Comparison of ENCODE assay signal across 11 cellular contexts in genomic region chr9:5554254-5554653, GRCh38. TPM values are rescaled to one million over a fixed set of nuclear protein-coding genes. Genes with fewer than 3 reads are reported as not detected.
DNase-seq lines count a peak whose midpoint lies in the region; ATAC-seq and TF ChIP-seq lines count a peak whose summit lies in the region.
"Had no signal": no experiment of that assay in that cellular context is flagged by ENCODE, and none has a peak within 500 bp of the region (broad histone marks: within the 10 kb centered on the region; RNA-seq: fewer than 3 reads in every experiment).

No MANE protein-coding gene starts in this region.

- no peaks in the 10 kb centered on the region for H3K79me2 ChIP-seq in OCI-LY3 (ENCODE audit: low read length)

- peak overlapping the region; percentile 65 for H3K4me2 ChIP-seq in OCI-LY3 (ENCODE audit: low read length)

- H3K27ac Mint-ChIP-seq in natural killer cell treated with Interleukin-12 subunit alpha and Interleukin-12 subunit beta and Interleukin-15 and Interleukin-18, amount 100 ng/mL, for 72 hours: peak overlapping the region; percentile 14 to 93
- no peak overlapping the region for H3K27ac Mint-ChIP-seq in natural killer cell
- H3K27ac Mint-ChIP-seq in stimulated activated naive B cell treated with anti-CD40 and anti-IgM and Interleukin-4, amounts not matched to agents 10 μg/mL and 1 μg/mL and 100 μg/mL, for 72 hours: peak overlapping the region; percentile 28
- H3K27ac Mint-ChIP-seq: activated T-helper 2 cell treated with anti-CD3 and anti-CD28 coated beads, Interferon-gamma antibody, Interleukin-2, Interleukin-4, amounts not matched to agents 10 μg/mL and 5 μg/mL and 100 μg/mL, durations not matched to agents 14 hours and 24 hours and 36 hours had no signal

- H3K4me3 ChIP-seq in OCI-LY3 (ENCODE audit: low read length) (peak overlapping the region; percentile 21; the same call in 1 of the 2 replicates), tibial artery (no peak overlapping the region), colonic mucosa (no peak overlapping the region)
- H3K4me3 ChIP-seq: pancreas, thyroid gland had no signal

- H3K27ac ChIP-seq in OCI-LY3 (ENCODE audit: low read length) (peak overlapping the region; percentile 69), tibial artery (no peak overlapping the region), colonic mucosa (no peak overlapping the region), caudate nucleus (ENCODE audit: low read depth, low read length) (no peak overlapping the region)
- H3K27ac ChIP-seq: pancreas, thyroid gland had no signal

- H2AFZ ChIP-seq in OCI-LY3 (ENCODE audit: low read depth, low read length): peak overlapping the region; percentile 74

- peaks cover 21 to 40% of the 10 kb centered on the region in 2 donors for H3K4me1 Mint-ChIP-seq in natural killer cell treated with Interleukin-12 subunit alpha and Interleukin-12 subunit beta and Interleukin-15 and Interleukin-18, amount 100 ng/mL, for 72 hours (ENCODE audit: low read depth in 2 of 2)
- H3K4me1 Mint-ChIP-seq in natural killer cell: peaks cover 25 to 28% of the 10 kb centered on the region in 2 donors
- peaks cover 26 to 33% of the 10 kb centered on the region in 2 donors for H3K4me1 Mint-ChIP-seq in stimulated activated naive B cell treated with anti-CD40 and anti-IgM and Interleukin-4, amounts not matched to agents 10 μg/mL and 1 μg/mL and 100 μg/mL, for 72 hours

- H3K36me3 ChIP-seq in OCI-LY3 (replicated peaks; ENCODE audit: low read depth, low read length): peaks cover 2% of the 10 kb centered on the region
- no peaks in the 10 kb centered on the region for H3K36me3 ChIP-seq in tibial artery
- no peaks in the 10 kb centered on the region for H3K36me3 ChIP-seq in colonic mucosa
- H3K36me3 ChIP-seq: pancreas, thyroid gland had no signal

- H3K27me3 ChIP-seq in OCI-LY3 (ENCODE audit: low read depth, low read length): no peaks in the 10 kb centered on the region
- H3K27me3 ChIP-seq in tibial artery: no peaks in the 10 kb centered on the region
- H3K27me3 ChIP-seq in colonic mucosa: no peaks in the 10 kb centered on the region
- H3K27me3 ChIP-seq: pancreas, thyroid gland had no signal

- peaks cover 20% of the 10 kb centered on the region for H3K36me3 Mint-ChIP-seq in natural killer cell treated with Interleukin-12 subunit alpha and Interleukin-12 subunit beta and Interleukin-15 and Interleukin-18, amount 100 ng/mL, for 72 hours
- H3K36me3 Mint-ChIP-seq in natural killer cell: no peaks in the 10 kb centered on the region
- peaks cover 3 to 11% of the 10 kb centered on the region in 2 donors for H3K36me3 Mint-ChIP-seq in stimulated activated naive B cell treated with anti-CD40 and anti-IgM and Interleukin-4, amounts not matched to agents 10 μg/mL and 1 μg/mL and 100 μg/mL, for 72 hours

- no peak for DNase-seq in natural killer cell treated with Interleukin-12 subunit alpha and Interleukin-12 subunit beta and Interleukin-15 and Interleukin-18, amount 100 ng/mL, for 72 hours (ENCODE audit: low spot score)
- DNase-seq in natural killer cell (no peak), tibial artery (no peak), colonic mucosa (no peak), caudate nucleus (lab: John Stamatoyannopoulos, UW) (no peak)
- no peak for DNase-seq in stimulated activated naive B cell treated with anti-CD40 and anti-IgM and Interleukin-4, amounts not matched to agents 10 μg/mL and 1 μg/mL and 100 μg/mL, for 72 hours
- DNase-seq: pancreas, thyroid gland had no signal

- intact Hi-C loops in natural killer cell (cut with micrococcal nuclease) (no loop called here), tibial artery (cut with DNase I; ENCODE audit: low total_unique reads) (no loop called here), colonic mucosa (cut with DNase I) (no loop called here)

- 0 out of 2 replicates have a peak overlapping the region, but pooled peaks have one; percentile 3 for H3K9ac ChIP-seq in OCI-LY3 (ENCODE audit: low read length)
- no peak overlapping the region for H3K9ac ChIP-seq in colonic mucosa (ENCODE audit: low read depth in 2 of 2, low read length in 2 of 2)

- peaks cover 0 to 3% of the 10 kb centered on the region in 2 donors for H3K27me3 Mint-ChIP-seq in natural killer cell treated with Interleukin-12 subunit alpha and Interleukin-12 subunit beta and Interleukin-15 and Interleukin-18, amount 100 ng/mL, for 72 hours
- peaks cover 0 to 7% of the 10 kb centered on the region in 2 donors for H3K27me3 Mint-ChIP-seq in natural killer cell (ENCODE audit: low read depth in 2 of 2)
- no peaks in the 10 kb centered on the region for H3K27me3 Mint-ChIP-seq in stimulated activated naive B cell treated with anti-CD40 and anti-IgM and Interleukin-4, amounts not matched to agents 10 μg/mL and 1 μg/mL and 100 μg/mL, for 72 hours

- no peaks in the 10 kb centered on the region for H4K20me1 ChIP-seq in OCI-LY3 (ENCODE audit: insufficient read depth, low read length)

- H3K9me3 Mint-ChIP-seq in natural killer cell treated with Interleukin-12 subunit alpha and Interleukin-12 subunit beta and Interleukin-15 and Interleukin-18, amount 100 ng/mL, for 72 hours: no peaks in the 10 kb centered on the region
- H3K9me3 Mint-ChIP-seq in natural killer cell: no peaks in the 10 kb centered on the region
- H3K9me3 Mint-ChIP-seq in stimulated activated naive B cell treated with anti-CD40 and anti-IgM and Interleukin-4, amounts not matched to agents 10 μg/mL and 1 μg/mL and 100 μg/mL, for 72 hours: no peaks in the 10 kb centered on the region
- H3K9me3 Mint-ChIP-seq: activated T-helper 2 cell treated with anti-CD3 and anti-CD28 coated beads, Interferon-gamma antibody, Interleukin-2, Interleukin-4, amounts not matched to agents 10 μg/mL and 5 μg/mL and 100 μg/mL, durations not matched to agents 14 hours and 24 hours and 36 hours had no signal

- peak overlapping the region; percentile 71 for H3K4me3 Mint-ChIP-seq in natural killer cell treated with Interleukin-12 subunit alpha and Interleukin-12 subunit beta and Interleukin-15 and Interleukin-18, amount 100 ng/mL, for 72 hours
- no peak overlapping the region for H3K4me3 Mint-ChIP-seq in natural killer cell
- no peak overlapping the region for H3K4me3 Mint-ChIP-seq in stimulated activated naive B cell treated with anti-CD40 and anti-IgM and Interleukin-4, amounts not matched to agents 10 μg/mL and 1 μg/mL and 100 μg/mL, for 72 hours

- TF ChIP-seq CTCF in natural killer cell (IDR thresholded peaks at IDR 0.05) (no peak), OCI-LY3 (IDR thresholded peaks at IDR 0.05; ENCODE audit: low read depth, low read length) (no peak), tibial artery (IDR thresholded peaks at IDR 0.05) (no peak), colonic mucosa (IDR thresholded peaks at IDR 0.05) (no peak)

- peaks cover 16% of the 10 kb centered on the region for H3K4me1 ChIP-seq in OCI-LY3 (ENCODE audit: low read length)
- H3K4me1 ChIP-seq in tibial artery: peaks cover 0 to 88% (median 37%) of the 10 kb centered on the region in 4 donors
- no peaks in the 10 kb centered on the region for H3K4me1 ChIP-seq in colonic mucosa
- H3K4me1 ChIP-seq: pancreas had no signal

- peak in 1 of 2 donors; percentile 87 for ATAC-seq in natural killer cell treated with Interleukin-12 subunit alpha and Interleukin-12 subunit beta and Interleukin-15 and Interleukin-18, amount 100 ng/mL, for 72 hours
- ATAC-seq in natural killer cell: no peak
- ATAC-seq in HG02759 (IDR thresholded peaks at IDR 0.05; ENCODE audit: unreplicated experiment): peak; percentile 65
- ATAC-seq in stimulated activated naive B cell treated with anti-CD40 and anti-IgM and Interleukin-4, amounts not matched to agents 10 μg/mL and 1 μg/mL and 100 μg/mL, for 72 hours (replicated peaks): peak; percentile 58 to 65
- ATAC-seq: pancreas had no signal

- no peaks in the 10 kb centered on the region for H3K9me3 ChIP-seq in OCI-LY3 (ENCODE audit: insufficient read depth, low read length)
- H3K9me3 ChIP-seq in tibial artery: no peaks in the 10 kb centered on the region
- H3K9me3 ChIP-seq in colonic mucosa: no peaks in the 10 kb centered on the region
- H3K9me3 ChIP-seq: pancreas, thyroid gland had no signal

RNA-seq across cellular contexts. Expression of gene PDCD1LG2, which starts 43.9 kb away (rescaled TPM):
- total RNA-seq in natural killer cell treated with Interleukin-12 subunit alpha and Interleukin-12 subunit beta and Interleukin-15 and Interleukin-18, amount 100 ng/mL, for 72 hours: 1 to 10 TPM in 1 of 2 donors, under 1 TPM in 1; 0.55 to 1.7 TPM
- total RNA-seq in natural killer cell: 1 to 10 TPM in 1 of 3 donors, under 1 TPM in 2; 0.14 to 1.2 (median 0.16) TPM
- 1 to 10 TPM in 1 of 2 donors, under 1 TPM in 1; 0.15 to 1.0 TPM for total RNA-seq in colonic mucosa

Comparison
In these comparisons a context has a peak if more than half of its experiments do, and no peak if none do; other contexts are left out.
1. H3K27ac Mint-ChIP-seq: peak in natural killer cell treated with Interleukin-12 subunit alpha and Interleukin-12 subunit beta and Interleukin-15 and Interleukin-18, amount 100 ng/mL, for 72 hours (2 of 2) and stimulated activated naive B cell treated with anti-CD40 and anti-IgM and Interleukin-4, amounts not matched to agents 10 μg/mL and 1 μg/mL and 100 μg/mL, for 72 hours (single experiment); none in natural killer cell (0 of 2).
2. ATAC-seq: peak in HG02759 (single experiment) and stimulated activated naive B cell treated with anti-CD40 and anti-IgM and Interleukin-4, amounts not matched to agents 10 μg/mL and 1 μg/mL and 100 μg/mL, for 72 hours (2 of 2); none in natural killer cell (0 of 3).